Comparison of ENCODE assay signal across 12 cellular contexts in the genomic region with DNA sequence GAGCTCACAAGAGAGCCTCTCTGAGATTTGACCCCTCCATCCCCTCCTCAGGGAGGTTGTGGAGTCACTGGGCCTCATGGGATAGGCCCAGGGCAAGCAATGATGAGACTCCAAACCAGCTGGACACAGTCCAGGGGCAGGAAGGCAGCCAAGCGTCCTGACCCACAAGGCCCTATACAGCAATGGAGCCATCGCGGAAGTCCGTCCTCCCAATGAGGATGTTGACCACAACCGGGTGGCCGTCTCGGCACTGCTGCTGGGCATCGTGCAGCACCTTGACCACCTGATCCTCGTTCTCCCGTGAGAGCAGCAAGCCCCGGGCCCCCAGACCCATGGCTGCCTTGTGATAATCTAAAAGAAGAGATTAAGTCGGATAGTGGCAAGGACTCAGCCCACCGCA. TPM values are rescaled to one million over a fixed set of nuclear protein-coding genes. Genes with fewer than 3 reads are reported as not detected.
A peak's percentile ranks its signal among the peaks of the same experiment; 100 is the strongest.
DNase-seq lines count a peak whose midpoint lies in the region; ATAC-seq, FAIRE-seq and TF ChIP-seq lines count a peak whose summit lies in the region.
"Had no signal": no experiment of that assay in that cellular context is flagged by ENCODE, and none has a peak within 500 bp of the region (broad histone marks: within the 10 kb centered on the region; RNA-seq: fewer than 3 reads in every experiment).

No MANE protein-coding gene starts in this region.

- no peak overlapping the region for H3K27ac Mint-ChIP-seq in natural killer cell treated with Interleukin-12 subunit alpha and Interleukin-12 subunit beta and Interleukin-15 and Interleukin-18, amount 100 ng/mL, for 72 hours
- H3K27ac Mint-ChIP-seq: CD4-positive, CD25-positive, alpha-beta regulatory T cell had no signal

- H3K4me1 ChIP-seq in esophagus squamous epithelium (peaks cover 0 to 20% (median 3%) of the 10 kb centered on the region in 3 donors), liver (ENCODE audit: control insufficient read depth in 4 of 4, insufficient read depth in 4 of 4, low read length in 3 of 4) (peaks cover 0 to 4% (median 0%) of the 10 kb centered on the region in 4 donors)

- H3K36me3 ChIP-seq in MG63 (peaks cover 99% of the 10 kb centered on the region), esophagus squamous epithelium (peaks cover 31 to 100% (median 52%) of the 10 kb centered on the region in 3 donors), liver (ENCODE audit: control insufficient read depth in 4 of 4, insufficient read depth in 3 of 4, low read depth in 1 of 4, low read length in 3 of 4) (peaks cover 29 to 57% (median 35%) of the 10 kb centered on the region in 4 donors)

- TF ChIP-seq CTCF in esophagus squamous epithelium (IDR thresholded peaks at IDR 0.05) (no peak), liver (IDR thresholded peaks at IDR 0.05; ENCODE audit: low read depth, low read length, missing input control) (no peak)

- TF ChIP-seq POLR2A in esophagus squamous epithelium (IDR thresholded peaks at IDR 0.05): no peak

- peak; percentile 61 for DNase-seq in MG63
- DNase-seq in esophagus squamous epithelium (lab: John Stamatoyannopoulos, UW): no peak
- peak; percentile 49 for DNase-seq in stromal cell of bone marrow (ENCODE audit: low read depth)
- DNase-seq in HPDE6-E6E7 (ENCODE audit: extremely low spot score): no peak
- DNase-seq in GM19239 (ENCODE audit: insufficient read length, low spot score): no peak
- no peak for DNase-seq in natural killer cell treated with Interleukin-12 subunit alpha and Interleukin-12 subunit beta and Interleukin-15 and Interleukin-18, amount 100 ng/mL, for 72 hours (ENCODE audit: low spot score)
- DNase-seq in NAMALWA (ENCODE audit: low spot score): no peak
- DNase-seq: CD4-positive, CD25-positive, alpha-beta regulatory T cell; NCI-H748 treated with DMSO at 0.1 percent for 48 hours; T1000 had no signal

- H3K27me3 ChIP-seq in MG63 (no peaks in the 10 kb centered on the region), esophagus squamous epithelium (no peaks in the 10 kb centered on the region), liver (ENCODE audit: control insufficient read depth in 4 of 4, insufficient read depth in 4 of 4, low read length in 3 of 4) (no peaks in the 10 kb centered on the region)

- peak overlapping the region; percentile 14 to 55 (median 30) for H3K27ac ChIP-seq in esophagus squamous epithelium
- H3K27ac ChIP-seq in liver (ENCODE audit: low read depth in 1 of 2, low read length in 2 of 2): peak overlapping the region in 1 of 2 donors; percentile 13

- ATAC-seq in natural killer cell treated with Interleukin-12 subunit alpha and Interleukin-12 subunit beta and Interleukin-15 and Interleukin-18, amount 100 ng/mL, for 72 hours: no peak

- H3K9me3 ChIP-seq in MG63 (no peaks in the 10 kb centered on the region), esophagus squamous epithelium (no peaks in the 10 kb centered on the region), liver (ENCODE audit: control insufficient read depth in 4 of 4, low read length in 3 of 4) (no peaks in the 10 kb centered on the region)

- 28 to 60% methylated on average over 1 to 8 of the region's 13 CpGs for WGBS in esophagus squamous epithelium, 2 donors
- WGBS in liver: 67% methylated on average over 13 of the region's 13 CpGs

- H3K4me3 ChIP-seq in MG63 (no peak overlapping the region), esophagus squamous epithelium (no peak overlapping the region), liver (ENCODE audit: low read depth in 1 of 3, low read length in 3 of 3) (no peak overlapping the region)

- H3K4me1 Mint-ChIP-seq in natural killer cell treated with Interleukin-12 subunit alpha and Interleukin-12 subunit beta and Interleukin-15 and Interleukin-18, amount 100 ng/mL, for 72 hours (ENCODE audit: low read depth in 2 of 2): no peaks in the 10 kb centered on the region
- H3K4me1 Mint-ChIP-seq: CD4-positive, CD25-positive, alpha-beta regulatory T cell had no signal

- no peaks in the 10 kb centered on the region for H3K27me3 Mint-ChIP-seq in natural killer cell treated with Interleukin-12 subunit alpha and Interleukin-12 subunit beta and Interleukin-15 and Interleukin-18, amount 100 ng/mL, for 72 hours
- H3K27me3 Mint-ChIP-seq: CD4-positive, CD25-positive, alpha-beta regulatory T cell had no signal

- no peak overlapping the region for H3K4me3 Mint-ChIP-seq in natural killer cell treated with Interleukin-12 subunit alpha and Interleukin-12 subunit beta and Interleukin-15 and Interleukin-18, amount 100 ng/mL, for 72 hours
- H3K4me3 Mint-ChIP-seq: CD4-positive, CD25-positive, alpha-beta regulatory T cell had no signal

- H3K9ac ChIP-seq in liver (ENCODE audit: low read depth in 1 of 2, low read length in 2 of 2): no peak overlapping the region

- H3K9me3 Mint-ChIP-seq in natural killer cell treated with Interleukin-12 subunit alpha and Interleukin-12 subunit beta and Interleukin-15 and Interleukin-18, amount 100 ng/mL, for 72 hours: no peaks in the 10 kb centered on the region
- H3K9me3 Mint-ChIP-seq: CD4-positive, CD25-positive, alpha-beta regulatory T cell had no signal

- no peak for TF ChIP-seq RAD21 in liver (IDR thresholded peaks at IDR 0.05)

- no peak for FAIRE-seq in GM19239 (lab: Jason Lieb, UNC)

- H3K36me3 Mint-ChIP-seq in natural killer cell treated with Interleukin-12 subunit alpha and Interleukin-12 subunit beta and Interleukin-15 and Interleukin-18, amount 100 ng/mL, for 72 hours: no peaks in the 10 kb centered on the region

- intact Hi-C loops in esophagus squamous epithelium (cut with DNase I): no loop called here

TF ChIP-seq in liver, 16 proteins besides CTCF, POLR2A, EP300 and RAD21:
- TF ChIP-seq REST (IDR thresholded peaks at IDR 0.05) (no peak), NR2F2 (IDR thresholded peaks at IDR 0.05) (peak; percentile 40)

RNA-seq across cellular contexts. Expression of gene SYDE1, which starts 7.9 kb away (rescaled TPM):
- total RNA-seq in MG63 (2014; rRNA removed; shearing (Covaris generic); ENCODE audit: low replicate concordance): 90.8 and 120 TPM in 2 replicates
- total RNA-seq in esophagus squamous epithelium (10 to 100 TPM in 1 of 4 donors, 1 to 10 TPM in 3; 1.4 to 10.3 (median 4.6) TPM), liver (1 to 10 TPM; 3.5 to 4.0 TPM)
- 1 to 10 TPM in 1 of 2 donors, under 1 TPM in 1; 0.72 to 4.2 TPM for polyA plus RNA-seq in liver
- not detected for total RNA-seq in natural killer cell treated with Interleukin-12 subunit alpha and Interleukin-12 subunit beta and Interleukin-15 and Interleukin-18, amount 100 ng/mL, for 72 hours
- total RNA-seq: CD4-positive, CD25-positive, alpha-beta regulatory T cell had no signal
- polyA plus RNA-seq: CD4-positive, CD25-positive, alpha-beta regulatory T cell had no signal

RNA-seq across cellular contexts. Expression of gene OR1I1, which starts 33.1 kb away (rescaled TPM):
- not detected in 2 replicates for total RNA-seq in MG63 (2014; rRNA removed; shearing (Covaris generic); ENCODE audit: low replicate concordance)
- total RNA-seq in esophagus squamous epithelium: not detected
- total RNA-seq in liver: not detected
- not detected for polyA plus RNA-seq in liver
- total RNA-seq in natural killer cell treated with Interleukin-12 subunit alpha and Interleukin-12 subunit beta and Interleukin-15 and Interleukin-18, amount 100 ng/mL, for 72 hours: not detected
- total RNA-seq: CD4-positive, CD25-positive, alpha-beta regulatory T cell; osteocyte had no signal
- polyA plus RNA-seq: CD4-positive, CD25-positive, alpha-beta regulatory T cell had no signal

Comparison
In these comparisons a context has a peak if more than half of its experiments do, and no peak if none do; other contexts are left out.
1. DNase-seq: peak in MG63 (single experiment) and stromal cell of bone marrow (single experiment); none in esophagus squamous epithelium (single experiment), HPDE6-E6E7 (single experiment), GM19239 (single experiment), natural killer cell treated with Interleukin-12 subunit alpha and Interleukin-12 subunit beta and Interleukin-15 and Interleukin-18, amount 100 ng/mL, for 72 hours (single experiment) and NAMALWA (single experiment).